In genomic region chr12:113660941-113661340, GRCh38 we compare ENCODE assay signal across 21 cellular contexts.
"Had no signal": no experiment of that assay in that cellular context is flagged by ENCODE, and none has a peak within 500 bp of the region (broad histone marks: within the 10 kb centered on the region; RNA-seq: fewer than 3 reads in every experiment).

No MANE protein-coding gene starts in this region.

- DNase-seq: Kasumi-1, MM.1S, NCI-H1092 treated with DMSO at 0.1 percent for 48 hours, NCI-H1436, NCI-H187, NCI-H2029, NCI-H2081 treated with DMSO at 0.1 percent for 48 hours, NCI-H2171, NCI-H226, NCI-H446, NCI-H510A, NCI-H524 treated with DMSO at 0.1 percent for 48 hours, NCI-H774, PC-3, SHP77, SK-N-SH, SW 1271 had no signal

- H3K4me1 Mint-ChIP-seq: IgD-negative memory B cell had no signal

- ATAC-seq: HepG2, K562, Panc1, PC-3 had no signal

- H3K36me3 Mint-ChIP-seq: IgD-negative memory B cell had no signal

- H3K27ac Mint-ChIP-seq: IgD-negative memory B cell had no signal

- H3K4me3 Mint-ChIP-seq: IgD-negative memory B cell had no signal
